In genomic region chr4:113971706-113972360, GRCh38 we compare ENCODE assay signal across 21 cellular contexts. TPM values are rescaled to one million over a fixed set of nuclear protein-coding genes. Genes with fewer than 3 reads are reported as not detected.
DNase-seq lines count a peak whose midpoint lies in the region; ATAC-seq, FAIRE-seq and TF ChIP-seq lines count a peak whose summit lies in the region.
"Had no signal": no experiment of that assay in that cellular context is flagged by ENCODE, and none has a peak within 500 bp of the region (broad histone marks: within the 10 kb centered on the region; RNA-seq: fewer than 3 reads in every experiment).

No MANE protein-coding gene starts in this region.

- H3K27me3 ChIP-seq in PC-3 (ENCODE audit: low read length): no peaks in the 10 kb centered on the region
- H3K27me3 ChIP-seq in mesenchymal stem cell (ENCODE audit: control insufficient read depth in 1 of 2, insufficient read depth in 1 of 2, low read length in 2 of 2): no peaks in the 10 kb centered on the region
- H3K27me3 ChIP-seq: spleen, testis had no signal

- WGBS in mesenchymal stem cell: 36% methylated on average over 1 of the region's 2 CpGs

- no peak overlapping the region for H2AFZ ChIP-seq in PC-3 (ENCODE audit: low read length)
- H2AFZ ChIP-seq in mesenchymal stem cell (ENCODE audit: low read depth, low read length): no peak overlapping the region

- no peaks in the 10 kb centered on the region for H3K79me1 ChIP-seq in mesenchymal stem cell (replicated peaks; ENCODE audit: low read length, poor library complexity, severe bottlenecking)

- intact Hi-C loops in PC-3 (cut with micrococcal nuclease): loop anchor here (1.0 kb wide), 1 partner anchor 11 kb away; no protein-coding TSS in a partner anchor
- intact Hi-C loops in CD14-positive monocyte (cut with micrococcal nuclease): no loop called here

- no peak overlapping the region for H3K18ac ChIP-seq in mesenchymal stem cell (ENCODE audit: low read depth in 1 of 2, low read length in 2 of 2)

- H3F3A ChIP-seq in PC-3 (ENCODE audit: low read length, unreplicated experiment): peaks cover 9% of the 10 kb centered on the region

- no peak overlapping the region for H2BK120ac ChIP-seq in mesenchymal stem cell (ENCODE audit: low read depth, low read length)

- H4K8ac ChIP-seq in mesenchymal stem cell (ENCODE audit: low read length): no peak overlapping the region

- no peaks in the 10 kb centered on the region for H3K4me1 Mint-ChIP-seq in CD14-positive monocyte
- H3K4me1 Mint-ChIP-seq: activated naive CD8-positive, alpha-beta T cell treated with anti-CD3 and anti-CD28 coated beads, Interleukin-2, amount 50 U/mL, for 24 hours; activated T-helper 17 cell treated with anti-CD3 and anti-CD28 coated beads, Interleukin-2, amount 50 U/mL, for 72 hours; memory B cell had no signal

- H3K27ac Mint-ChIP-seq in CD14-positive monocyte: peak overlapping the region in 1 of 7 donors; percentile 34
- H3K27ac Mint-ChIP-seq: activated naive CD8-positive, alpha-beta T cell treated with anti-CD3 and anti-CD28 coated beads, Interleukin-2, amount 50 U/mL, for 24 hours; activated T-helper 17 cell treated with anti-CD3 and anti-CD28 coated beads, Interleukin-2, amount 50 U/mL, for 72 hours; memory B cell; natural killer cell; T-helper 1 cell treated with Interleukin-12 subunit alpha and Interleukin-12 subunit beta and Interleukin-4 antibody, amounts not matched to agents 30 μg/mL and 1 μg/mL, for 36 hours had no signal

- ATAC-seq in PC-3: peak; percentile 91
- ATAC-seq: activated naive CD8-positive, alpha-beta T cell treated with anti-CD3 and anti-CD28 coated beads, Interleukin-2, amount 50 U/mL, for 24 hours; activated T-helper 17 cell treated with anti-CD3 and anti-CD28 coated beads, Interleukin-2, amount 50 U/mL, for 72 hours; natural killer cell had no signal

- no peaks in the 10 kb centered on the region for H3K36me3 Mint-ChIP-seq in CD14-positive monocyte
- H3K36me3 Mint-ChIP-seq: memory B cell had no signal

- H2BK5ac ChIP-seq in mesenchymal stem cell (ENCODE audit: low read depth, low read length, poor library complexity, severe bottlenecking): no peak overlapping the region

- peak; percentile 55 for DNase-seq in DMS53 treated with DMSO at 0.1 percent for 48 hours (lab: John Stamatoyannopoulos, UW; ENCODE audit: unreplicated experiment)
- peak; percentile 69 for DNase-seq in PC-3
- DNase-seq in mesenchymal stem cell: peak; percentile 78
- DNase-seq in NCI-H1105 (lab: John Stamatoyannopoulos, UW): no peak
- DNase-seq in CD14-positive monocyte (ENCODE audit: low spot score): no peak
- DNase-seq in Kasumi-1 (lab: John Stamatoyannopoulos, UW): no peak
- no peak for DNase-seq in effector CD4-positive, alpha-beta T cell
- DNase-seq: activated naive CD8-positive, alpha-beta T cell treated with anti-CD3 and anti-CD28 coated beads, Interleukin-2, amount 50 U/mL, for 24 hours; caudate nucleus; natural killer cell; NCI-H1417 treated with DMSO at 0.1 percent for 48 hours; NCI-H345; Right ventricle myocardium superior; spleen; testis; WERI-Rb-1 had no signal

- TF ChIP-seq CTCF in PC-3 (conservative IDR thresholded peaks at IDR 0.05; ENCODE audit: low read depth, low read length) (no peak), CD14-positive monocyte (IDR thresholded peaks at IDR 0.05) (no peak)

- no peak overlapping the region for H3K4me3 Mint-ChIP-seq in CD14-positive monocyte
- H3K4me3 Mint-ChIP-seq: activated naive CD8-positive, alpha-beta T cell treated with anti-CD3 and anti-CD28 coated beads, Interleukin-2, amount 50 U/mL, for 24 hours; activated T-helper 17 cell treated with anti-CD3 and anti-CD28 coated beads, Interleukin-2, amount 50 U/mL, for 72 hours; memory B cell; natural killer cell; T-helper 1 cell treated with Interleukin-12 subunit alpha and Interleukin-12 subunit beta and Interleukin-4 antibody, amounts not matched to agents 30 μg/mL and 1 μg/mL, for 36 hours had no signal

- H2AK5ac ChIP-seq in mesenchymal stem cell (ENCODE audit: low read length, severe bottlenecking): no peak overlapping the region

- no TSS peak for BruUV-seq in PC-3 (replicated peaks; lab: Mats Ljungman, UMichigan)

- H3K27me3 Mint-ChIP-seq in CD14-positive monocyte (ENCODE audit: low read depth in 3 of 3): peaks cover 0 to 4% (median 0%) of the 10 kb centered on the region in 3 donors
- H3K27me3 Mint-ChIP-seq: activated T-helper 17 cell treated with anti-CD3 and anti-CD28 coated beads, Interleukin-2, amount 50 U/mL, for 72 hours had no signal

- no peak overlapping the region for H2BK12ac ChIP-seq in mesenchymal stem cell (ENCODE audit: low read length in 2 of 2)

- no peak overlapping the region for H3K4me3 ChIP-seq in PC-3 (ENCODE audit: low read length)
- no peak overlapping the region for H3K4me3 ChIP-seq in mesenchymal stem cell (ENCODE audit: insufficient read depth in 1 of 2, low read depth in 1 of 2, low read length in 2 of 2)
- H3K4me3 ChIP-seq: spleen, testis had no signal

- H2BK15ac ChIP-seq in mesenchymal stem cell (ENCODE audit: low read depth, poor library complexity, severe bottlenecking): no peak overlapping the region

- no peaks in the 10 kb centered on the region for H4K20me1 ChIP-seq in PC-3 (ENCODE audit: low read length)

- FAIRE-seq in endometrium (lab: Jason Lieb, UNC): peak; percentile 72
- FAIRE-seq: H54 had no signal

- H3K27ac ChIP-seq in PC-3 (ENCODE audit: low read length) (peak overlapping the region; percentile 63), mesenchymal stem cell (ENCODE audit: low read length, poor library complexity, severe bottlenecking) (no peak overlapping the region)
- H3K27ac ChIP-seq: spleen, testis, WERI-Rb-1 had no signal

- H3K9ac ChIP-seq in PC-3 (ENCODE audit: low read length): no peak overlapping the region
- H3K9ac ChIP-seq in mesenchymal stem cell (ENCODE audit: low read length): peak overlapping the region; percentile 58

- peaks cover 91% of the 10 kb centered on the region for H3K79me2 ChIP-seq in PC-3 (ENCODE audit: low read length)

- H3K4me2 ChIP-seq in PC-3 (ENCODE audit: low read length) (peak overlapping the region; percentile 50), mesenchymal stem cell (ENCODE audit: low read length, poor library complexity, severe bottlenecking) (no peak overlapping the region)

- no peak overlapping the region for H3K14ac ChIP-seq in mesenchymal stem cell (ENCODE audit: low read length in 2 of 2)

- no peak overlapping the region for H3K4ac ChIP-seq in mesenchymal stem cell (ENCODE audit: low read depth in 1 of 2, low read length in 2 of 2)

- H3K36me3 ChIP-seq in PC-3 (ENCODE audit: low read depth, low read length) (peaks cover 12% of the 10 kb centered on the region), mesenchymal stem cell (ENCODE audit: control insufficient read depth in 1 of 2, insufficient read depth in 2 of 2, low read depth in 1 of 2, low read length in 2 of 2) (peaks cover 0 to 7% of the 10 kb centered on the region in 2 experiments)
- H3K36me3 ChIP-seq: spleen, WERI-Rb-1 had no signal

- H3K9me2 ChIP-seq in PC-3 (replicated peaks; ENCODE audit: low read length): no peaks in the 10 kb centered on the region

- peaks cover 41% of the 10 kb centered on the region for H3K4me1 ChIP-seq in PC-3 (ENCODE audit: insufficient read depth, low read length)
- peaks cover 4% of the 10 kb centered on the region for H3K4me1 ChIP-seq in mesenchymal stem cell (ENCODE audit: control insufficient read depth, insufficient read depth, low read depth, low read length)
- H3K4me1 ChIP-seq: testis had no signal

- CTCF ChIA-PET in PC-3 (lab: Charles Lee): no interaction called here

- peaks cover 0 to 8% (median 7%) of the 10 kb centered on the region in 7 donors for H3K9me3 Mint-ChIP-seq in CD14-positive monocyte
- H3K9me3 Mint-ChIP-seq: T-helper 1 cell treated with Interleukin-12 subunit alpha and Interleukin-12 subunit beta and Interleukin-4 antibody, amounts not matched to agents 30 μg/mL and 1 μg/mL, for 36 hours had no signal

- H3K9me3 ChIP-seq in PC-3 (ENCODE audit: low read length) (no peaks in the 10 kb centered on the region), mesenchymal stem cell (ENCODE audit: control insufficient read depth, low read length) (no peaks in the 10 kb centered on the region)
- H3K9me3 ChIP-seq: testis had no signal

- no peak overlapping the region for H3K23ac ChIP-seq in mesenchymal stem cell (ENCODE audit: low read length in 2 of 2)

- no peak overlapping the region for H4K91ac ChIP-seq in mesenchymal stem cell (ENCODE audit: low read length)

- POLR2A ChIA-PET in PC-3 (lab: Charles Lee; ENCODE audit: unreplicated experiment): no interaction called here

RNA-seq across cellular contexts. Expression of gene ARSJ, which starts 7.6 kb away (rescaled TPM):
- 16.4 and 19.1 TPM in 2 replicates for total RNA-seq in PC-3 (2014; rRNA removed)
- 22.2 TPM for polyA plus RNA-seq in mesenchymal stem cell (2013, experiment 1 of 2)
- 23.1 TPM for polyA plus RNA-seq in mesenchymal stem cell (2013, experiment 2 of 2)
- not detected for polyA plus RNA-seq in CD14-positive monocyte

Comparison
In these comparisons a context has a peak if more than half of its experiments do, and no peak if none do; other contexts are left out.
1. DNase-seq: peak in DMS53 treated with DMSO at 0.1 percent for 48 hours (single experiment), PC-3 (single experiment) and mesenchymal stem cell (single experiment); none in NCI-H1105 (single experiment), CD14-positive monocyte (single experiment), Kasumi-1 (0 of 2) and effector CD4-positive, alpha-beta T cell (single experiment).